ENCODE assay signal across 25 cellular contexts in the genomic region with DNA sequence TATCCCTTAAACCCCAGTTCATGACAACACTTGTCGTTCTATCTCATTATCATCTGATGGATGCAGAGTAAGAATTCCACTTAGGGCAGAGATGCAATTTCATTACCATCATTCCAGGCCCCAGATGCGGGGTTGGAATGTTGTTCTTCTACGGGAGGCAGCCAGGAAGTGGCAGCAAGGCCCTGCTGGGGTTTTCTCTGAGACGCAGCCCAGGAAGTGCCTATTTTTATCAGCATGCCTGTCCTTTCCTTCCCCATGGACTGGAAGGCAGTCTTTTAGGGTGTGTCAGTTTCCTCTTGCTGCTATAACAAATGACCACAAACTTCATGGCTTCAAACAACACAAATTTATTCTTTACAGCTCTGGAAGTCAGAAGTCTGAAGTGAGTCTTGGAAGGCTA.
"Had no signal": no experiment of that assay in that cellular context is flagged by ENCODE, and none has a peak within 500 bp of the region (broad histone marks: within the 10 kb centered on the region; RNA-seq: fewer than 3 reads in every experiment).

No MANE protein-coding gene starts in this region.

- H3K36me3 ChIP-seq: esophagus squamous epithelium, neural progenitor cell, prostate gland, right atrium auricular region, sigmoid colon, spleen, thoracic aorta, tibial nerve, vagina had no signal

- H3K36me3 Mint-ChIP-seq: mesothelial cell of epicardium; naive thymus-derived CD4-positive, alpha-beta T cell; neural progenitor cell; stimulated activated naive B cell treated with anti-CD40 and anti-IgM and Interleukin-4, amounts not matched to agents 10 μg/mL and 1 μg/mL and 100 μg/mL, for 72 hours had no signal

- H3K4me3 Mint-ChIP-seq: mesothelial cell of epicardium; naive thymus-derived CD4-positive, alpha-beta T cell; nephron; neural progenitor cell; stimulated activated naive B cell treated with anti-CD40 and anti-IgM and Interleukin-4, amounts not matched to agents 10 μg/mL and 1 μg/mL and 100 μg/mL, for 72 hours; stimulated activated naive CD8-positive, alpha-beta T cell treated with anti-CD3 and anti-CD28 coated beads, Interleukin-15, Interleukin-2, amounts not matched to agents 100 ng/mL and 50 ng/mL, for 24 hours had no signal

- H3K27me3 ChIP-seq: neural progenitor cell, right atrium auricular region, sigmoid colon, tibial nerve, vagina had no signal

- H3K4me1 ChIP-seq: esophagus squamous epithelium, neural progenitor cell, prostate gland, right atrium auricular region, sigmoid colon, spleen, tibial nerve, vagina had no signal

- H3K4me2 ChIP-seq: neural progenitor cell had no signal

- H3K27ac Mint-ChIP-seq: mesothelial cell of epicardium; naive thymus-derived CD4-positive, alpha-beta T cell; nephron; neural progenitor cell; stimulated activated naive B cell treated with anti-CD40 and anti-IgM and Interleukin-4, amounts not matched to agents 10 μg/mL and 1 μg/mL and 100 μg/mL, for 72 hours; stimulated activated naive CD8-positive, alpha-beta T cell treated with anti-CD3 and anti-CD28 coated beads, Interleukin-15, Interleukin-2, amounts not matched to agents 100 ng/mL and 50 ng/mL, for 24 hours had no signal

- DNase-seq: dermis blood vessel endothelial cell; effector memory CD4-positive, alpha-beta T cell; erythroblast; esophagus squamous epithelium; foreskin melanocyte; kidney; mesenchymal stem cell; mucosa of descending colon; naive thymus-derived CD4-positive, alpha-beta T cell; sigmoid colon; spleen; stimulated activated CD4-positive, alpha-beta T cell treated with anti-CD3 and anti-CD28 coated beads, Interleukin-2, amount 100 ng/mL, for 48 hours; stimulated activated naive B cell treated with anti-CD40 and anti-IgM and Interleukin-4, amounts not matched to agents 10 μg/mL and 1 μg/mL and 100 μg/mL, for 72 hours had no signal

- H3K27ac ChIP-seq: coronary artery, esophagus squamous epithelium, neural progenitor cell, prostate gland, right atrium auricular region, sigmoid colon, skin epidermis, spleen, thoracic aorta, tibial nerve, vagina had no signal

- H3K4me1 Mint-ChIP-seq: mesothelial cell of epicardium; naive thymus-derived CD4-positive, alpha-beta T cell; nephron had no signal

- H3K9ac ChIP-seq: neural progenitor cell had no signal

- H2AFZ ChIP-seq: neural progenitor cell had no signal

- H3K9me3 ChIP-seq: esophagus squamous epithelium, mucosa of descending colon, prostate gland, right atrium auricular region, sigmoid colon, spleen, thoracic aorta, tibial nerve, vagina had no signal

- H3K4me3 ChIP-seq: coronary artery, esophagus squamous epithelium, lung, mucosa of descending colon, neural progenitor cell, prostate gland, right atrium auricular region, sigmoid colon, skin epidermis, spleen, thoracic aorta, tibial nerve, vagina had no signal

- H3K9me3 Mint-ChIP-seq: neural progenitor cell; stimulated activated naive CD8-positive, alpha-beta T cell treated with anti-CD3 and anti-CD28 coated beads, Interleukin-15, Interleukin-2, amounts not matched to agents 100 ng/mL and 50 ng/mL, for 24 hours had no signal
